ENCODE assay signal across 22 cellular contexts in genomic region chr2:26048791-26049190, GRCh38.
DNase-seq lines count a peak whose midpoint lies in the region; ATAC-seq and TF ChIP-seq lines count a peak whose summit lies in the region.
"Had no signal": no experiment of that assay in that cellular context is flagged by ENCODE, and none has a peak within 500 bp of the region (broad histone marks: within the 10 kb centered on the region; RNA-seq: fewer than 3 reads in every experiment).

No MANE protein-coding gene starts in this region.

- DNase-seq in activated T-cell treated with anti-CD3 and anti-CD28 coated beads, Interleukin-2, amount 50 U/mL, for 24 hours, result no peak
- DNase-seq in activated T-cell treated with anti-CD3 and anti-CD28 coated beads, Interleukin-2, amount 50 U/mL, for 48 hours, result no peak
- DNase-seq in central memory CD8-positive, alpha-beta T cell (ENCODE audit: low spot score in 2 of 2), result no peak
- DNase-seq in ecto neural progenitor cell (ENCODE audit: low spot score), result no peak
- DNase-seq: 8988T, Calu3, DMS153, DND-41, HFFc6, KG1, NCI-H1048, NCI-H1417, NCI-H1694 treated with DMSO at 0.1 percent for 48 hours, NCI-H2081, NCI-H2227 treated with DMSO at 0.1 percent for 48 hours, NCI-H526 treated with DMSO at 0.1 percent for 48 hours, Peyer's patch, SHP77 treated with DMSO at 0.1 percent for 48 hours had no signal

- no peak overlapping the region for H3K4me3 ChIP-seq in neutrophil (ENCODE audit: low read depth in 1 of 2, low read length in 1 of 2)
- H3K4me3 ChIP-seq: HAP-1, Peyer's patch had no signal

- H3K4me1 ChIP-seq in neutrophil (ENCODE audit: control insufficient read depth in 1 of 2, insufficient read depth in 1 of 2, low read depth in 1 of 2, low read length in 1 of 2), result peaks cover 26 to 33% of the 10 kb centered on the region in 2 experiments

- no peaks in the 10 kb centered on the region for H3K27me3 Mint-ChIP-seq in activated T-cell treated with anti-CD3 and anti-CD28 coated beads, Interleukin-2, amount 50 U/mL, for 24 hours
- no peaks in the 10 kb centered on the region for H3K27me3 Mint-ChIP-seq in central memory CD8-positive, alpha-beta T cell

- TF ChIP-seq CTCF in neutrophil (IDR thresholded peaks at IDR 0.05), result no peak

- peaks cover 65% of the 10 kb centered on the region for H3K36me3 Mint-ChIP-seq in activated T-cell treated with anti-CD3 and anti-CD28 coated beads, Interleukin-2, amount 50 U/mL, for 24 hours (ENCODE audit: low read depth)
- H3K36me3 Mint-ChIP-seq in central memory CD8-positive, alpha-beta T cell (ENCODE audit: insufficient read depth), result peaks cover 9% of the 10 kb centered on the region

- H3K36me3 ChIP-seq in neutrophil, result no peaks in the 10 kb centered on the region

- no peaks in the 10 kb centered on the region for H3K9me3 ChIP-seq in neutrophil
- H3K9me3 ChIP-seq: Peyer's patch had no signal

- H3K4me1 Mint-ChIP-seq in activated T-cell treated with anti-CD3 and anti-CD28 coated beads, Interleukin-2, amount 50 U/mL, for 24 hours (ENCODE audit: low read depth), result peaks cover 73% of the 10 kb centered on the region
- H3K4me1 Mint-ChIP-seq in central memory CD8-positive, alpha-beta T cell, result peaks cover 73% of the 10 kb centered on the region

- peak overlapping the region; percentile 22 for H3K27ac Mint-ChIP-seq in activated T-cell treated with anti-CD3 and anti-CD28 coated beads, Interleukin-2, amount 50 U/mL, for 24 hours
- peak overlapping the region; percentile 79 for H3K27ac Mint-ChIP-seq in central memory CD8-positive, alpha-beta T cell (ENCODE audit: low read depth)
- H3K27ac Mint-ChIP-seq: HFFc6 had no signal

- no peak overlapping the region for H3K4me3 Mint-ChIP-seq in activated T-cell treated with anti-CD3 and anti-CD28 coated beads, Interleukin-2, amount 50 U/mL, for 24 hours
- H3K4me3 Mint-ChIP-seq in central memory CD8-positive, alpha-beta T cell, result no peak overlapping the region
- H3K4me3 Mint-ChIP-seq: HFFc6 had no signal

- no peaks in the 10 kb centered on the region for H3K27me3 ChIP-seq in neutrophil
- H3K27me3 ChIP-seq: Peyer's patch had no signal

- H3K27ac ChIP-seq in neutrophil, result peak overlapping the region; percentile 46
- H3K27ac ChIP-seq: Peyer's patch had no signal

- ATAC-seq in central memory CD8-positive, alpha-beta T cell (replicated peaks; ENCODE audit: extremely low read depth, poor library complexity, severe bottlenecking), result no peak
- ATAC-seq in GM19467 (IDR thresholded peaks at IDR 0.05; ENCODE audit: unreplicated experiment) (no peak), HG02642 (IDR thresholded peaks at IDR 0.05; ENCODE audit: poor library complexity, unreplicated experiment) (no peak)

- H3K9me3 Mint-ChIP-seq in activated T-cell treated with anti-CD3 and anti-CD28 coated beads, Interleukin-2, amount 50 U/mL, for 24 hours, result no peaks in the 10 kb centered on the region
- no peaks in the 10 kb centered on the region for H3K9me3 Mint-ChIP-seq in central memory CD8-positive, alpha-beta T cell
- H3K9me3 Mint-ChIP-seq: HFFc6 had no signal
